ENCODE assay signal across 8 cellular contexts in genomic region chr6:70398783-70399730, GRCh38. TPM values are rescaled to one million over a fixed set of nuclear protein-coding genes. Genes with fewer than 3 reads are reported as not detected.
DNase-seq lines count a peak whose midpoint lies in the region; ATAC-seq, FAIRE-seq and TF ChIP-seq lines count a peak whose summit lies in the region.

No MANE protein-coding gene starts in this region.

- peak; percentile 60 for FAIRE-seq in bronchial epithelial cell (lab: Jason Lieb, UNC)

- H3K27ac Mint-ChIP-seq in activated T-cell treated with anti-CD3 and anti-CD28 coated beads, Interleukin-2, amount 50 U/mL, for 24 hours: no peak overlapping the region

- DNase-seq in AG10803 (ENCODE audit: low read depth): peak; percentile 13
- DNase-seq in HT-29 (ENCODE audit: low spot score): peak; percentile 96
- DNase-seq in bronchial epithelial cell (ENCODE audit: low read depth): peak; percentile 99
- DNase-seq in lower lobe of right lung: peak; percentile 55
- no peak for DNase-seq in NCI-H446 treated with DMSO at 0.1 percent for 48 hours (lab: John Stamatoyannopoulos, UW)
- DNase-seq in GM13976 (ENCODE audit: low spot score): no peak
- DNase-seq in activated T-cell treated with anti-CD3 and anti-CD28 coated beads, Interleukin-2, amount 50 U/mL, for 24 hours: no peak

- H3K9me3 ChIP-seq in lower lobe of right lung: no peaks in the 10 kb centered on the region

- H3K9me3 Mint-ChIP-seq in activated T-cell treated with anti-CD3 and anti-CD28 coated beads, Interleukin-2, amount 50 U/mL, for 24 hours: no peaks in the 10 kb centered on the region

- TF ChIP-seq CTCF in AG10803 (conservative IDR thresholded peaks at IDR 0.05; ENCODE audit: low read length) (no peak), bronchial epithelial cell (IDR thresholded peaks at IDR 0.05; ENCODE audit: insufficient read depth, low read length, severe bottlenecking) (no peak), lower lobe of right lung (IDR thresholded peaks at IDR 0.05) (no peak), GM13976 (IDR thresholded peaks at IDR 0.05; ENCODE audit: borderline replicate concordance, control extremely low read depth, extremely low read depth, insufficient read depth, missing control alignments) (no peak)

- peaks cover 41% of the 10 kb centered on the region for H3K27me3 Mint-ChIP-seq in activated T-cell treated with anti-CD3 and anti-CD28 coated beads, Interleukin-2, amount 50 U/mL, for 24 hours

- H3K4me1 Mint-ChIP-seq in activated T-cell treated with anti-CD3 and anti-CD28 coated beads, Interleukin-2, amount 50 U/mL, for 24 hours (ENCODE audit: low read depth): no peaks in the 10 kb centered on the region

- in situ Hi-C loops in GM13976 (cut with MboI; ENCODE audit: low sequenced_read_pairs, unreplicated experiment): no loop called here

- no peaks in the 10 kb centered on the region for H3K36me3 Mint-ChIP-seq in activated T-cell treated with anti-CD3 and anti-CD28 coated beads, Interleukin-2, amount 50 U/mL, for 24 hours (ENCODE audit: low read depth)

- intact Hi-C loops in lower lobe of right lung (cut with DNase I): no loop called here

- H3K36me3 ChIP-seq in bronchial epithelial cell (ENCODE audit: control insufficient read depth, insufficient read depth, low read length): no peaks in the 10 kb centered on the region
- H3K36me3 ChIP-seq in lower lobe of right lung: no peaks in the 10 kb centered on the region

- H3K27me3 ChIP-seq in bronchial epithelial cell (ENCODE audit: control insufficient read depth, insufficient read depth, low read length) (no peaks in the 10 kb centered on the region), lower lobe of right lung (ENCODE audit: low read depth) (no peaks in the 10 kb centered on the region)

- H3K27ac ChIP-seq in lower lobe of right lung: peak overlapping the region; percentile 74

- peaks cover 11% of the 10 kb centered on the region for H3K4me1 ChIP-seq in lower lobe of right lung

- no peak overlapping the region for H3K4me3 Mint-ChIP-seq in activated T-cell treated with anti-CD3 and anti-CD28 coated beads, Interleukin-2, amount 50 U/mL, for 24 hours

- H3K4me3 ChIP-seq in AG10803 (ENCODE audit: low read length) (no peak overlapping the region), bronchial epithelial cell (ENCODE audit: low read depth, low read length) (peak overlapping the region; percentile 19), lower lobe of right lung (no peak overlapping the region)

- ATAC-seq in lower lobe of right lung (peak; percentile 95), HG03039 (IDR thresholded peaks at IDR 0.05; ENCODE audit: unreplicated experiment) (no peak)

RNA-seq across cellular contexts. Expression of gene FAM135A, which starts 14.3 kb away (rescaled TPM):
- 22.7 and 24.4 TPM in 2 replicates for total RNA-seq in HT-29 (2014; rRNA removed; shearing (Covaris generic))
- total RNA-seq in bronchial epithelial cell: 61.6 and 82.2 TPM in 2 replicates
- 20.3 TPM for total RNA-seq in lower lobe of right lung

Comparison
In these comparisons a context has a peak if more than half of its experiments do, and no peak if none do; other contexts are left out.
1. DNase-seq: peak in AG10803 (single experiment), HT-29 (single experiment), bronchial epithelial cell (single experiment) and lower lobe of right lung (single experiment); none in NCI-H446 treated with DMSO at 0.1 percent for 48 hours (single experiment), GM13976 (single experiment) and activated T-cell treated with anti-CD3 and anti-CD28 coated beads, Interleukin-2, amount 50 U/mL, for 24 hours (single experiment).